Comparison of ENCODE assay signal across 14 cellular contexts in genomic region chr12:51941011-51941561, GRCh38. TPM values are rescaled to one million over a fixed set of nuclear protein-coding genes. Genes with fewer than 3 reads are reported as not detected.
A peak's percentile ranks its signal among the peaks of the same experiment; 100 is the strongest.
DNase-seq lines count a peak whose midpoint lies in the region; ATAC-seq and TF ChIP-seq lines count a peak whose summit lies in the region.
"Had no signal": no experiment of that assay in that cellular context is flagged by ENCODE, and none has a peak within 500 bp of the region (broad histone marks: within the 10 kb centered on the region; RNA-seq: fewer than 3 reads in every experiment).

No MANE protein-coding gene starts in this region.

- no peak overlapping the region for H3K4me3 Mint-ChIP-seq in activated T-cell treated with anti-CD3 and anti-CD28 coated beads, Interleukin-2, amount 50 U/mL, for 24 hours
- H3K4me3 Mint-ChIP-seq: activated CD8-positive, alpha-beta T cell treated with anti-CD3 and anti-CD28 coated beads, Interleukin-2, amount 10 ng/mL, durations not matched to agents 7 days and 5 days; central memory CD8-positive, alpha-beta T cell had no signal

- intact Hi-C loops in heart right ventricle (cut with DNase I): no loop called here
- intact Hi-C loops in stomach (cut with DNase I; ENCODE audit: low total_unique reads): no loop called here

- no peak overlapping the region for H3K27ac ChIP-seq in heart right ventricle
- no peak overlapping the region for H3K27ac ChIP-seq in stomach
- no peak overlapping the region for H3K27ac ChIP-seq in caudate nucleus (ENCODE audit: low read depth, low read length)

- peaks cover 2% of the 10 kb centered on the region for H3K4me1 Mint-ChIP-seq in activated T-cell treated with anti-CD3 and anti-CD28 coated beads, Interleukin-2, amount 50 U/mL, for 24 hours (ENCODE audit: low read depth)
- H3K4me1 Mint-ChIP-seq: central memory CD8-positive, alpha-beta T cell had no signal

- H3K4me1 ChIP-seq in heart right ventricle (peaks cover 3 to 16% (median 10%) of the 10 kb centered on the region in 9 donors), stomach (peaks cover 0 to 14% (median 11%) of the 10 kb centered on the region in 4 donors)

- peaks cover 5% of the 10 kb centered on the region for H3K9me3 Mint-ChIP-seq in activated T-cell treated with anti-CD3 and anti-CD28 coated beads, Interleukin-2, amount 50 U/mL, for 24 hours

- H3K4me3 ChIP-seq in heart right ventricle: no peak overlapping the region
- no peak overlapping the region for H3K4me3 ChIP-seq in stomach
- H3K4me3 ChIP-seq: vagina had no signal

- no peak for TF ChIP-seq CTCF in heart right ventricle (IDR thresholded peaks at IDR 0.05)
- no peak for TF ChIP-seq CTCF in stomach (IDR thresholded peaks at IDR 0.05)

- peak; percentile 1 for DNase-seq in activated CD8-positive, alpha-beta memory T cell treated with anti-CD3 and anti-CD28 coated beads for 24 hours
- DNase-seq in activated CD8-positive, alpha-beta memory T cell treated with anti-CD3 and anti-CD28 coated beads, Interleukin-2, amount 50 U/mL, for 48 hours: no peak
- DNase-seq in heart right ventricle (peak in 1 of 2 donors; percentile 30), stomach (peak; percentile 7), caudate nucleus (lab: John Stamatoyannopoulos, UW) (no peak)
- DNase-seq in activated T-cell treated with anti-CD3 and anti-CD28 coated beads, Interleukin-2, amount 50 U/mL, for 24 hours: no peak
- DNase-seq: activated CD8-positive, alpha-beta T cell treated with anti-CD3 and anti-CD28 coated beads, Interleukin-2, amount 10 ng/mL, durations not matched to agents 7 days and 5 days had no signal

- no peak for TF ChIP-seq EP300 in stomach (IDR thresholded peaks at IDR 0.05)

- TF ChIP-seq POLR2A in stomach (IDR thresholded peaks at IDR 0.05): no peak

- 7 to 19% methylated on average over 11 of the region's 11 CpGs for WGBS in heart right ventricle, 2 donors
- 32 to 47% (median 42%) methylated on average over 11 of the region's 11 CpGs for WGBS in stomach, 5 donors

- peak; percentile 81 for ATAC-seq in SK-N-SH treated with all-trans-retinoic acid at 6 μM for 48 hours
- ATAC-seq in heart right ventricle: peak; percentile 44 to 76 (median 62)
- ATAC-seq in HG03378 (IDR thresholded peaks at IDR 0.05; ENCODE audit: unreplicated experiment): no peak
- ATAC-seq: activated CD8-positive, alpha-beta T cell treated with anti-CD3 and anti-CD28 coated beads, Interleukin-2, amount 10 ng/mL, durations not matched to agents 7 days and 5 days had no signal

- H3K36me3 Mint-ChIP-seq in activated T-cell treated with anti-CD3 and anti-CD28 coated beads, Interleukin-2, amount 50 U/mL, for 24 hours (ENCODE audit: low read depth): no peaks in the 10 kb centered on the region

- H3K36me3 ChIP-seq in heart right ventricle (no peaks in the 10 kb centered on the region), stomach (no peaks in the 10 kb centered on the region)
- H3K36me3 ChIP-seq: vagina had no signal

- H3K27me3 ChIP-seq in heart right ventricle: no peaks in the 10 kb centered on the region
- H3K27me3 ChIP-seq in stomach: no peaks in the 10 kb centered on the region
- H3K27me3 ChIP-seq: vagina had no signal

- peaks cover 7% of the 10 kb centered on the region for H3K27me3 Mint-ChIP-seq in activated T-cell treated with anti-CD3 and anti-CD28 coated beads, Interleukin-2, amount 50 U/mL, for 24 hours

- no peak overlapping the region for H3K27ac Mint-ChIP-seq in activated T-cell treated with anti-CD3 and anti-CD28 coated beads, Interleukin-2, amount 50 U/mL, for 24 hours
- H3K27ac Mint-ChIP-seq: activated CD8-positive, alpha-beta T cell treated with anti-CD3 and anti-CD28 coated beads, Interleukin-2, amount 10 ng/mL, durations not matched to agents 7 days and 5 days had no signal

- peaks cover 0 to 23% (median 13%) of the 10 kb centered on the region in 11 donors for H3K9me3 ChIP-seq in heart right ventricle
- peaks cover 0 to 20% (median 5%) of the 10 kb centered on the region in 4 donors for H3K9me3 ChIP-seq in stomach

TF ChIP-seq in SK-N-SH treated with all-trans-retinoic acid at 6 μM for 48 hours, 23 proteins besides CTCF, POLR2A, EP300 and RAD21:
- no peak for TF ChIP-seq PATZ1 (CRISPR knock-in tag; IDR thresholded peaks at IDR 0.05; ENCODE audit: borderline replicate concordance)
- TF ChIP-seq TOX (CRISPR knock-in tag; IDR thresholded peaks at IDR 0.05; ENCODE audit: borderline replicate concordance): no peak
- TF ChIP-seq ZFP3 (CRISPR knock-in tag; IDR thresholded peaks at IDR 0.05): peak; percentile 81; the same call in 1 of the 2 replicates
- TF ChIP-seq TCF4 (CRISPR knock-in tag; IDR thresholded peaks at IDR 0.05; ENCODE audit: borderline replicate concordance): peak; percentile 21; the same call in 1 of the 2 replicates
- TF ChIP-seq ISL1 (CRISPR knock-in tag; IDR thresholded peaks at IDR 0.05): peak; percentile 48
- no peak for TF ChIP-seq ZNF565 (CRISPR knock-in tag; conservative IDR thresholded peaks at IDR 0.05; ENCODE audit: low read depth)

RNA-seq across cellular contexts. Expression of gene ACVR1B, which starts 10.4 kb away (rescaled TPM):
- total RNA-seq in heart right ventricle: 10 to 100 TPM in 5 of 10 donors, 1 to 10 TPM in 5; 8.4 to 15.5 (median 10.4) TPM
- polyA plus RNA-seq in heart right ventricle: 1 to 10 TPM; 5.8 to 8.0 TPM
- total RNA-seq in stomach: 10 to 100 TPM; 23.9 to 53.1 (median 31.3) TPM
- 1 to 10 TPM; 8.3 to 9.5 (median 9.1) TPM for polyA plus RNA-seq in stomach

RNA-seq across cellular contexts. Expression of gene ACVRL1, which starts 33.8 kb away (rescaled TPM):
- total RNA-seq in heart right ventricle (10 to 100 TPM; 16.6 to 68.0 (median 26.3) TPM), stomach (100 to 1,000 TPM in 2 of 5 donors, 10 to 100 TPM in 3; 36.2 to 117 (median 62.4) TPM)
- polyA plus RNA-seq in heart right ventricle (10 to 100 TPM; 33.8 to 38.1 TPM), stomach (10 to 100 TPM; 11.0 to 20.8 (median 13.3) TPM)
- total RNA-seq: activated CD8-positive, alpha-beta T cell treated with anti-CD3 and anti-CD28 coated beads, Interleukin-2, amount 10 ng/mL, durations not matched to agents 7 days and 5 days; SK-MEL-5 had no signal

RNA-seq across cellular contexts. Expression of gene ANKRD33, which starts 53.2 kb away (rescaled TPM):
- total RNA-seq in heart right ventricle: not detected
- polyA plus RNA-seq in heart right ventricle: under 1 TPM in 1 of 2 donors, not detected in 1; 0.01 TPM
- total RNA-seq in stomach: not detected
- not detected for polyA plus RNA-seq in stomach
- total RNA-seq: activated CD8-positive, alpha-beta T cell treated with anti-CD3 and anti-CD28 coated beads, Interleukin-2, amount 10 ng/mL, durations not matched to agents 7 days and 5 days; M059J; osteoblast; SK-MEL-5; vagina had no signal

Comparison
In these comparisons a context has a peak if more than half of its experiments do, and no peak if none do; other contexts are left out.
1. DNase-seq: peak in activated CD8-positive, alpha-beta memory T cell treated with anti-CD3 and anti-CD28 coated beads for 24 hours (single experiment) and stomach (single experiment); none in activated CD8-positive, alpha-beta memory T cell treated with anti-CD3 and anti-CD28 coated beads, Interleukin-2, amount 50 U/mL, for 48 hours (single experiment), activated T-cell treated with anti-CD3 and anti-CD28 coated beads, Interleukin-2, amount 50 U/mL, for 24 hours (single experiment) and caudate nucleus (0 of 61).